8 cellular contexts compared by ENCODE assay signal in the genomic region with DNA sequence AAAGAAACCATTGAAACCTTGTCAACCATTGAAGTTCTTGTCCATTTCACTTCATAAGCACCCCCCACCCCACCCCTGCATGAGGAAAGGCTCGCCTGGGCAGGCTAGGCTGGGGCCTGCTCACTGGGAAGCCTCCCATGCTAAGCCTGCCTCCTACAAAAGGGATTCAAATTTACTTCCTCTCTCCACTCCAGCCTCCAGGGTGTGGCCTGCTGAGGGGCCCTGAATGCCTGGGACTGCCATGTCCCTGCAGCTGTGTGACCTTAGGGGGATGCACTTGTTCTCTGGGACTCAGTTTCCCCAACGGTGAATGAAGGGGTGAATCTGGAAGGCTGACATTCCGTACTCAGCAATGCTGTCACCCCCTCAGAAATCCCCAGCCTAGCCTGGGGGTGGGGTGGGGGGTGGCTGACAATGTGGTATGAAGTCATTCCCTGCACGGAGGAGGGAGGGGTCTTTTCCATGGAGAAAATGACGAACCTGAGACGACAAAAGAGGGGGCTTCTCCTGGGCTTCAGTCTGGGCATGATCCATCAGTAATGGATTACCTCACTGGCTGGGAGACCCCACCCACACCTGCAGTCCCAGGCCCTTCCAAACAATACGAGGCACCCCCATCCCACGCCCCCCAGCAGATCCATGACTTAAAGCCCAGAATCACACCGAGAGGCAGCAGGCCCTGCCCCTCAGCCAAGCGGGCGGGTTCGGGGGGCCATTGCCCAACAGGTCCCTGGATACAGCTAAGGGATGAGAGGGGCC. TPM values are rescaled to one million over a fixed set of nuclear protein-coding genes. Genes with fewer than 3 reads are reported as not detected.
DNase-seq lines count a peak whose midpoint lies in the region; ATAC-seq, FAIRE-seq and TF ChIP-seq lines count a peak whose summit lies in the region.

No MANE protein-coding gene starts in this region.

- H3K4me1 ChIP-seq in kidney (ENCODE audit: control insufficient read depth in 1 of 2, insufficient read depth in 1 of 2, low read depth in 1 of 2, low read length in 2 of 2) (peaks cover 12% of the 10 kb centered on the region in 2 donors), thymus (ENCODE audit: control insufficient read depth, insufficient read depth, low read length) (peaks cover 28% of the 10 kb centered on the region)

- H3K27ac ChIP-seq in kidney (ENCODE audit: low read depth in 2 of 2, low read length in 2 of 2) (no peak overlapping the region), thymus (ENCODE audit: low read depth) (no peak overlapping the region)

- H3K9me3 ChIP-seq in kidney (ENCODE audit: control insufficient read depth in 1 of 2, low read length in 2 of 2): no peaks in the 10 kb centered on the region
- no peaks in the 10 kb centered on the region for H3K9me3 ChIP-seq in thymus (ENCODE audit: control insufficient read depth)

- H3K36me3 ChIP-seq in kidney (ENCODE audit: control insufficient read depth in 1 of 2, insufficient read depth in 2 of 2, low read length in 2 of 2) (no peaks in the 10 kb centered on the region), thymus (ENCODE audit: control insufficient read depth, insufficient read depth) (peaks cover 3% of the 10 kb centered on the region)

- peaks cover 8% of the 10 kb centered on the region for H3K27me3 Mint-ChIP-seq in activated naive CD4-positive, alpha-beta T cell treated with anti-CD3 and anti-CD28 coated beads, Interleukin-2, amount 10 ng/mL, durations not matched to agents 7 days and 5 days
- peaks cover 3% of the 10 kb centered on the region for H3K27me3 Mint-ChIP-seq in activated naive CD8-positive, alpha-beta T cell treated with anti-CD3 and anti-CD28 coated beads, Interleukin-2, amount 10 ng/mL, durations not matched to agents 7 days and 5 days

- intact Hi-C loops in kidney (cut with DNase I): no loop called here

- CTCF ChIA-PET in activated naive CD4-positive, alpha-beta T cell treated with anti-CD3 and anti-CD28 coated beads, Interleukin-2, amount 10 ng/mL, durations not matched to agents 7 days and 5 days (lab: Charles Lee): no interaction called here

- no peak for TF ChIP-seq CTCF in kidney (IDR thresholded peaks at IDR 0.05; ENCODE audit: borderline replicate concordance, extremely low read depth, insufficient read depth)

- WGBS in thymus: 40% methylated on average over 12 of the region's 12 CpGs

- H3K4me3 ChIP-seq in kidney (ENCODE audit: low read length in 2 of 2) (peak overlapping the region; percentile 21 to 59), thymus (ENCODE audit: low read length) (peak overlapping the region; percentile 71)

- POLR2A ChIA-PET in activated naive CD8-positive, alpha-beta T cell treated with anti-CD3 and anti-CD28 coated beads, Interleukin-2, amount 10 ng/mL, durations not matched to agents 7 days and 5 days (lab: Charles Lee): interaction anchor here (0.6 kb wide), 1 partner anchor 61 kb away, joined by 3 read pairs; no protein-coding TSS in a partner anchor

- H3K27me3 ChIP-seq in thymus (ENCODE audit: control insufficient read depth, insufficient read depth): no peaks in the 10 kb centered on the region

- peaks cover 4% of the 10 kb centered on the region for H3K36me3 Mint-ChIP-seq in activated naive CD4-positive, alpha-beta T cell treated with anti-CD3 and anti-CD28 coated beads, Interleukin-2, amount 10 ng/mL, durations not matched to agents 7 days and 5 days
- H3K36me3 Mint-ChIP-seq in activated naive CD8-positive, alpha-beta T cell treated with anti-CD3 and anti-CD28 coated beads, Interleukin-2, amount 10 ng/mL, durations not matched to agents 7 days and 5 days: no peaks in the 10 kb centered on the region

- H3K9ac ChIP-seq in kidney (ENCODE audit: low read length in 2 of 2): peak overlapping the region in 1 of 2 donors; percentile 34

- no peak for FAIRE-seq in kidney (lab: Jason Lieb, UNC)

- H3K9me3 Mint-ChIP-seq in activated naive CD4-positive, alpha-beta T cell treated with anti-CD3 and anti-CD28 coated beads, Interleukin-2, amount 10 ng/mL, durations not matched to agents 7 days and 5 days: no peaks in the 10 kb centered on the region
- no peaks in the 10 kb centered on the region for H3K9me3 Mint-ChIP-seq in activated naive CD8-positive, alpha-beta T cell treated with anti-CD3 and anti-CD28 coated beads, Interleukin-2, amount 10 ng/mL, durations not matched to agents 7 days and 5 days

- H3K4me3 Mint-ChIP-seq in activated naive CD4-positive, alpha-beta T cell treated with anti-CD3 and anti-CD28 coated beads, Interleukin-2, amount 10 ng/mL, durations not matched to agents 7 days and 5 days: peak overlapping the region; percentile 86
- H3K4me3 Mint-ChIP-seq in activated naive CD8-positive, alpha-beta T cell treated with anti-CD3 and anti-CD28 coated beads, Interleukin-2, amount 10 ng/mL, durations not matched to agents 7 days and 5 days: peak overlapping the region; percentile 89

- no peak for DNase-seq in activated naive CD4-positive, alpha-beta T cell treated with anti-CD3 and anti-CD28 coated beads, Interleukin-2, amount 10 ng/mL, durations not matched to agents 7 days and 5 days
- no peak for DNase-seq in activated naive CD4-positive, alpha-beta T cell treated with anti-CD3 and anti-CD28 coated beads, Interleukin-2, amount 50 U/mL, for 16 hours
- no peak for DNase-seq in activated naive CD8-positive, alpha-beta T cell treated with anti-CD3 and anti-CD28 coated beads, Interleukin-2, amount 10 ng/mL, durations not matched to agents 7 days and 5 days
- peak; percentile 60 for DNase-seq in kidney
- no peak for DNase-seq in islet precursor cell

- no peak for ATAC-seq in activated naive CD8-positive, alpha-beta T cell treated with anti-CD3 and anti-CD28 coated beads, Interleukin-2, amount 10 ng/mL, durations not matched to agents 7 days and 5 days (ENCODE audit: low read depth)
- ATAC-seq in HG02610 (IDR thresholded peaks at IDR 0.05; ENCODE audit: unreplicated experiment) (no peak), HG02759 (IDR thresholded peaks at IDR 0.05; ENCODE audit: unreplicated experiment) (no peak)

- peak overlapping the region; percentile 65 for H3K27ac Mint-ChIP-seq in activated naive CD4-positive, alpha-beta T cell treated with anti-CD3 and anti-CD28 coated beads, Interleukin-2, amount 10 ng/mL, durations not matched to agents 7 days and 5 days
- no peak overlapping the region for H3K27ac Mint-ChIP-seq in activated naive CD8-positive, alpha-beta T cell treated with anti-CD3 and anti-CD28 coated beads, Interleukin-2, amount 10 ng/mL, durations not matched to agents 7 days and 5 days

- peaks cover 30% of the 10 kb centered on the region for H3K4me1 Mint-ChIP-seq in activated naive CD4-positive, alpha-beta T cell treated with anti-CD3 and anti-CD28 coated beads, Interleukin-2, amount 10 ng/mL, durations not matched to agents 7 days and 5 days
- peaks cover 35% of the 10 kb centered on the region for H3K4me1 Mint-ChIP-seq in activated naive CD8-positive, alpha-beta T cell treated with anti-CD3 and anti-CD28 coated beads, Interleukin-2, amount 10 ng/mL, durations not matched to agents 7 days and 5 days

RNA-seq across cellular contexts. Expression of gene KIAA0930, which starts 1.1 kb away (rescaled TPM):
- 10 to 100 TPM; 38.0 to 41.9 TPM for total RNA-seq in activated naive CD8-positive, alpha-beta T cell treated with anti-CD3 and anti-CD28 coated beads, Interleukin-2, amount 10 ng/mL, durations not matched to agents 7 days and 5 days
- 55.4 TPM for total RNA-seq in kidney
- polyA plus RNA-seq in kidney (ENCODE audit: insufficient read depth, low read depth, low replicate concordance) (26.4 TPM), thymus (32.4 TPM)

RNA-seq across cellular contexts. Expression of gene UPK3A, which starts 45.2 kb away (rescaled TPM):
- not detected for total RNA-seq in activated naive CD8-positive, alpha-beta T cell treated with anti-CD3 and anti-CD28 coated beads, Interleukin-2, amount 10 ng/mL, durations not matched to agents 7 days and 5 days
- total RNA-seq in kidney: not detected
- not detected for polyA plus RNA-seq in kidney (ENCODE audit: insufficient read depth, low read depth, low replicate concordance)
- polyA plus RNA-seq in thymus: 1.0 TPM
